ENCODE assay signal across 8 cellular contexts in genomic region chr21:39313042-39313456, GRCh38. TPM values are rescaled to one million over a fixed set of nuclear protein-coding genes. Genes with fewer than 3 reads are reported as not detected.
DNase-seq lines count a peak whose midpoint lies in the region; ATAC-seq lines count a peak whose summit lies in the region.

No MANE protein-coding gene starts in this region.

- H3K4me1 ChIP-seq in Karpas-422 (ENCODE audit: low read length) = peaks cover 54% of the 10 kb centered on the region
- peaks cover 4% of the 10 kb centered on the region for H3K4me1 ChIP-seq in right cardiac atrium (ENCODE audit: control insufficient read depth, insufficient read depth, low read length)

- H3K27me3 Mint-ChIP-seq in activated naive CD4-positive, alpha-beta T cell treated with anti-CD3 and anti-CD28 coated beads, Interleukin-2, amount 10 ng/mL, durations not matched to agents 7 days and 5 days = peaks cover 9% of the 10 kb centered on the region

- no peaks in the 10 kb centered on the region for H3K9me2 ChIP-seq in Karpas-422 (replicated peaks; ENCODE audit: insufficient read depth, low read length)

- H3K27me3 ChIP-seq in Karpas-422 (ENCODE audit: low read length) (no peaks in the 10 kb centered on the region), right cardiac atrium (ENCODE audit: control insufficient read depth, insufficient read depth) (no peaks in the 10 kb centered on the region)

- H3K79me2 ChIP-seq in Karpas-422 (ENCODE audit: low read length) = peaks cover 56% of the 10 kb centered on the region

- peak; percentile 12 for ATAC-seq in GM21381 (IDR thresholded peaks at IDR 0.05; ENCODE audit: unreplicated experiment)
- peak; percentile 2 to 6 for ATAC-seq in right cardiac atrium
- ATAC-seq in GM18520 (IDR thresholded peaks at IDR 0.05; ENCODE audit: unreplicated experiment) = no peak

- peaks cover 34% of the 10 kb centered on the region for H3K4me1 Mint-ChIP-seq in activated naive CD4-positive, alpha-beta T cell treated with anti-CD3 and anti-CD28 coated beads, Interleukin-2, amount 10 ng/mL, durations not matched to agents 7 days and 5 days

- peak overlapping the region; percentile 82 for H3K4me3 Mint-ChIP-seq in activated naive CD4-positive, alpha-beta T cell treated with anti-CD3 and anti-CD28 coated beads, Interleukin-2, amount 10 ng/mL, durations not matched to agents 7 days and 5 days

- H3K27ac Mint-ChIP-seq in activated naive CD4-positive, alpha-beta T cell treated with anti-CD3 and anti-CD28 coated beads, Interleukin-2, amount 10 ng/mL, durations not matched to agents 7 days and 5 days = peak overlapping the region; percentile 96

- peak overlapping the region; percentile 95 for H3K9ac ChIP-seq in Karpas-422 (ENCODE audit: low read length)

- H3K9me3 ChIP-seq in Karpas-422 (ENCODE audit: low read length) (no peaks in the 10 kb centered on the region), right cardiac atrium (ENCODE audit: control insufficient read depth, low read length) (no peaks in the 10 kb centered on the region)

- CTCF ChIA-PET in activated naive CD4-positive, alpha-beta T cell treated with anti-CD3 and anti-CD28 coated beads, Interleukin-2, amount 10 ng/mL, durations not matched to agents 7 days and 5 days (lab: Charles Lee) = no interaction called here

- intact Hi-C loops in right cardiac atrium (cut with DNase I) = loop anchor here in 3 of 4 donors (2.0 to 10.0 kb wide), 3 partner anchors 34 to 76 kb away; partner anchors contain the start of gene HMGN1 (in 2 of the 3)

- H2AFZ ChIP-seq in Karpas-422 (ENCODE audit: low read length) = no peak overlapping the region

- peaks cover 28% of the 10 kb centered on the region for H3K36me3 ChIP-seq in Karpas-422 (ENCODE audit: insufficient read depth, low read length)

- 1% methylated on average over 48 of the region's 49 CpGs for WGBS in right cardiac atrium

- H3K36me3 Mint-ChIP-seq in activated naive CD4-positive, alpha-beta T cell treated with anti-CD3 and anti-CD28 coated beads, Interleukin-2, amount 10 ng/mL, durations not matched to agents 7 days and 5 days = peaks cover 23% of the 10 kb centered on the region

- H3K9me3 Mint-ChIP-seq in activated naive CD4-positive, alpha-beta T cell treated with anti-CD3 and anti-CD28 coated beads, Interleukin-2, amount 10 ng/mL, durations not matched to agents 7 days and 5 days = no peaks in the 10 kb centered on the region

- H3K27ac ChIP-seq in Karpas-422 (ENCODE audit: low read length) = peak overlapping the region; percentile 99
- peak overlapping the region; percentile 93 for H3K27ac ChIP-seq in right cardiac atrium (ENCODE audit: low read length)

- peaks cover 12% of the 10 kb centered on the region for H4K20me1 ChIP-seq in Karpas-422 (ENCODE audit: insufficient read depth, low read depth, low read length)

- H3K4me3 ChIP-seq in Karpas-422 (ENCODE audit: low read length) = peak overlapping the region; percentile 74
- peak overlapping the region; percentile 97 for H3K4me3 ChIP-seq in right cardiac atrium (ENCODE audit: low read length)
- peak overlapping the region; percentile 72 for H3K4me3 ChIP-seq in skeletal muscle cell (ENCODE audit: low read depth, low read length)

- peak; percentile 56 for DNase-seq in D341Med (ENCODE audit: low spot score)
- DNase-seq in Karpas-422 = peak; percentile 67
- DNase-seq in activated naive CD4-positive, alpha-beta T cell treated with anti-CD3 and anti-CD28 coated beads, Interleukin-2, amount 10 ng/mL, durations not matched to agents 7 days and 5 days = peak; percentile 62
- DNase-seq in right cardiac atrium = peak in 2 of 3 donors; percentile 76 to 80
- no peak for DNase-seq in skeletal muscle cell (ENCODE audit: low read depth)
- DNase-seq in NAMALWA (ENCODE audit: low spot score) = no peak

- peak overlapping the region; percentile 79 for H3K4me2 ChIP-seq in Karpas-422 (ENCODE audit: low read depth, low read length, poor library complexity, severe bottlenecking)

RNA-seq across cellular contexts. Expression of gene BRWD1, which starts 0.4 kb away (rescaled TPM):
- total RNA-seq in Karpas-422 (2014; rRNA removed; shearing (Covaris generic); ENCODE audit: low replicate concordance) = 78.1 and 141 TPM in 2 replicates
- total RNA-seq in right cardiac atrium = 10 to 100 TPM; 31.0 to 36.9 (median 32.7) TPM
- polyA plus RNA-seq in right cardiac atrium = 13.4 TPM

RNA-seq across cellular contexts. Expression of gene HMGN1, which starts 35.8 kb away (rescaled TPM):
- 430 and 561 TPM in 2 replicates for total RNA-seq in Karpas-422 (2014; rRNA removed; shearing (Covaris generic); ENCODE audit: low replicate concordance)
- total RNA-seq in right cardiac atrium = 10 to 100 TPM; 66.5 to 84.6 (median 80.8) TPM
- 50.7 TPM for polyA plus RNA-seq in right cardiac atrium

Comparison
In these comparisons a context has a peak if more than half of its experiments do, and no peak if none do; other contexts are left out.
1. DNase-seq: peak in D341Med (single experiment), Karpas-422 (single experiment), activated naive CD4-positive, alpha-beta T cell treated with anti-CD3 and anti-CD28 coated beads, Interleukin-2, amount 10 ng/mL, durations not matched to agents 7 days and 5 days (single experiment) and right cardiac atrium (2 of 3); none in skeletal muscle cell (single experiment) and NAMALWA (single experiment).
2. Peak in every context shown above with its lines, with median percentiles within 50 percentile points of each other: H3K4me3 ChIP-seq.